29 cellular contexts compared by ENCODE assay signal in the genomic region with DNA sequence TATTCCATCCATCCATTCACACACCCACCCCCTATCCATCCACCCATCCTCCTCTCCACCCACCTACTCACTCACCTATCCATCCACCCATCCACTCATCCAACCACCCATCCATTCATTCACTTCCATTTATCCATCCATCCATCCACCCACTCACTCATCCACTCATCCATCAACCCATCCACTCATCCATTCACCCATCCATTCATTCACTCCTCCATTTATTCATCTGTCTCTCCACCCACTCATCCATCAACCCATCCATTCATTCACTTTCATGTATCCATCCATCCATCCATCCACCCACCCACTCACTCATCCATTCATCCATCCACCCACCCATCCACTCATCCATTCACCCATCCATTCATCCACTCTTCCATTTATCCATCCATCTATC.
"Had no signal": no experiment of that assay in that cellular context is flagged by ENCODE, and none has a peak within 500 bp of the region (broad histone marks: within the 10 kb centered on the region; RNA-seq: fewer than 3 reads in every experiment).

No MANE protein-coding gene starts in this region.

- H3K27ac ChIP-seq: brain microvascular endothelial cell, epithelial cell of prostate, esophagus squamous epithelium, gastroesophageal sphincter, heart right ventricle had no signal

- H3K4me3 ChIP-seq: esophagus squamous epithelium, gastroesophageal sphincter, heart right ventricle had no signal

- H3K36me3 ChIP-seq: brain microvascular endothelial cell, esophagus squamous epithelium, gastroesophageal sphincter, heart right ventricle had no signal

- H3K27me3 ChIP-seq: gastroesophageal sphincter had no signal

- H3K4me1 ChIP-seq: esophagus squamous epithelium, gastroesophageal sphincter, heart right ventricle had no signal

- DNase-seq: activated CD4-positive, alpha-beta memory T cell treated with anti-CD3 and anti-CD28 coated beads, Interleukin-2, amount 10 ng/mL, durations not matched to agents 7 days and 5 days; activated CD4-positive, alpha-beta T cell treated with anti-CD3 and anti-CD28 coated beads for 36 hours; activated CD4-positive, alpha-beta T cell treated with anti-CD3 and anti-CD28 coated beads, Interleukin-2, amount 10 ng/mL, durations not matched to agents 7 days and 5 days; activated CD4-positive, alpha-beta T cell treated with anti-CD3 and anti-CD28 coated beads, Interleukin-2, amount 50 U/mL, for 4 hours; activated CD4-positive, CD25-positive, alpha-beta regulatory T cell; activated CD4-positive, CD25-positive, alpha-beta regulatory T cell treated with anti-CD3 and anti-CD28 coated beads, Interleukin-2, amount 50 U/mL, for 72 hours; activated CD8-positive, alpha-beta memory T cell treated with anti-CD3 and anti-CD28 coated beads, Interleukin-2, amount 50 U/mL, for 48 hours; activated gamma-delta T cell; activated naive CD4-positive, alpha-beta T cell; activated naive CD4-positive, alpha-beta T cell treated with anti-CD3 and anti-CD28 coated beads, Interleukin-2, amount 10 ng/mL, durations not matched to agents 7 days and 5 days; activated naive CD8-positive, alpha-beta T cell treated with anti-CD3 and anti-CD28 coated beads, Interleukin-2, amount 10 ng/mL, durations not matched to agents 7 days and 5 days; activated T-cell treated with anti-CD3 and anti-CD28 coated beads for 4 hours; activated T-cell treated with anti-CD3 and anti-CD28 coated beads, Interleukin-2, amount 50 U/mL, for 24 hours; activated T-cell treated with anti-CD3 and anti-CD28 coated beads, Interleukin-2, amount 50 U/mL, for 72 hours; brain microvascular endothelial cell; caudate nucleus; effector CD8-positive, alpha-beta T cell; esophagus squamous epithelium; foreskin melanocyte; heart right ventricle; T-helper 1 cell; T-helper 17 cell had no signal

- H3K9me3 ChIP-seq: esophagus squamous epithelium, heart right ventricle had no signal

- ATAC-seq: activated CD4-positive, alpha-beta T cell treated with anti-CD3 and anti-CD28 coated beads for 36 hours; activated naive CD4-positive, alpha-beta T cell treated with anti-CD3 and anti-CD28 coated beads, Interleukin-2, amount 50 U/mL, for 72 hours; activated T-cell treated with anti-CD3 and anti-CD28 coated beads, Interleukin-2, amount 50 U/mL, for 72 hours; gastroesophageal sphincter; heart right ventricle; T-helper 17 cell had no signal

- FAIRE-seq: astrocyte, colon, endometrium, endothelial cell of umbilical vein had no signal
